In the genomic region with DNA sequence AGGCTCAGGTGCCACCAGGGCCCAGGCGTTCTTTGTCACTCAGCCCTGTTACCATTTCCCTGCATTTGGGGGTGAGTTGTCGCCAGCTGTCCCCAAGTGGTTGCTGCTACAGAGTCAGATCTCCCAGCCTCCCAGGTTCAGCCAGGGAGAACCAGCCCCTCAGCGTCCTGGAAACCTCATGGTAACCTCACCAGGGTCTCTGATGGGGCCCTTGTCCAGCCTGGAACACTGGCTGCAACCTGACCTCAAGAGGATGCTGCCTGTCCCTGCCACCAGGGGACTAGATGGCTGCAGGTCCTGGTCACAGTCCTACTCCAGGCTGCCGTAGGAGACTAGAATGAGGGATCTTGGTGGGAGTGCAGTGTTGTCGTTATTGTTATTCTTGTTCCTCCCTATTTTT, we compare ENCODE assay signal across 15 cellular contexts.
"Had no signal": no experiment of that assay in that cellular context is flagged by ENCODE, and none has a peak within 500 bp of the region (broad histone marks: within the 10 kb centered on the region; RNA-seq: fewer than 3 reads in every experiment).

No MANE protein-coding gene starts in this region.

- FAIRE-seq: keratinocyte, urothelium cell line had no signal

- H3K27ac ChIP-seq: hepatocyte, left ventricle myocardium inferior had no signal

- H3K9me3 Mint-ChIP-seq: activated CD4-positive, alpha-beta memory T cell treated with anti-CD3 and anti-CD28 coated beads, Interleukin-2, amount 10 ng/mL, durations not matched to agents 7 days and 5 days; activated naive CD8-positive, alpha-beta T cell treated with anti-CD3 and anti-CD28 coated beads for 36 hours; activated T-cell treated with anti-CD3 and anti-CD28 coated beads, Interleukin-2, amount 50 U/mL, for 24 hours; natural killer cell had no signal

- H3K4me3 ChIP-seq: hepatocyte, left ventricle myocardium inferior had no signal

- H3K4me3 Mint-ChIP-seq: activated CD4-positive, alpha-beta memory T cell treated with anti-CD3 and anti-CD28 coated beads, Interleukin-2, amount 10 ng/mL, durations not matched to agents 7 days and 5 days; activated naive CD8-positive, alpha-beta T cell treated with anti-CD3 and anti-CD28 coated beads for 36 hours; activated T-cell treated with anti-CD3 and anti-CD28 coated beads, Interleukin-2, amount 50 U/mL, for 24 hours; natural killer cell; T-helper 17 cell had no signal

- H3K4me1 Mint-ChIP-seq: activated CD4-positive, alpha-beta memory T cell treated with anti-CD3 and anti-CD28 coated beads, Interleukin-2, amount 10 ng/mL, durations not matched to agents 7 days and 5 days; activated naive CD8-positive, alpha-beta T cell treated with anti-CD3 and anti-CD28 coated beads for 36 hours; natural killer cell; T-helper 17 cell had no signal

- H3K36me3 ChIP-seq: left ventricle myocardium inferior had no signal

- H3K79me2 ChIP-seq: hepatocyte had no signal

- H2AFZ ChIP-seq: hepatocyte had no signal

- H3K4me2 ChIP-seq: hepatocyte had no signal

- DNase-seq: activated CD4-positive, alpha-beta memory T cell treated with anti-CD3 and anti-CD28 coated beads, Interleukin-2, amount 10 ng/mL, durations not matched to agents 7 days and 5 days; activated CD4-positive, alpha-beta T cell treated with anti-CD3 and anti-CD28 coated beads for 4 hours; activated gamma-delta T cell; activated naive CD8-positive, alpha-beta T cell treated with anti-CD3 and anti-CD28 coated beads for 36 hours; activated T-cell treated with anti-CD3 and anti-CD28 coated beads, Interleukin-2, amount 50 U/mL, for 24 hours; amygdala; cerebellar nuclear complex; left ventricle myocardium inferior; natural killer cell; stimulated activated CD4-positive, alpha-beta T cell treated with anti-CD3 and anti-CD28 coated beads, Interleukin-12 subunit alpha, Interleukin-12 subunit beta, amount 100 ng/mL, for 4 hours; stimulated activated CD4-positive, alpha-beta T cell treated with anti-CD3 and anti-CD28 coated beads, Interleukin-2, amount 100 ng/mL, for 24 hours; T-helper 17 cell had no signal

- H3K27ac Mint-ChIP-seq: activated CD4-positive, alpha-beta memory T cell treated with anti-CD3 and anti-CD28 coated beads, Interleukin-2, amount 10 ng/mL, durations not matched to agents 7 days and 5 days; activated naive CD8-positive, alpha-beta T cell treated with anti-CD3 and anti-CD28 coated beads for 36 hours; activated T-cell treated with anti-CD3 and anti-CD28 coated beads, Interleukin-2, amount 50 U/mL, for 24 hours; natural killer cell; T-helper 17 cell had no signal

- ATAC-seq: natural killer cell, T-helper 17 cell had no signal

- H3K36me3 Mint-ChIP-seq: activated naive CD8-positive, alpha-beta T cell treated with anti-CD3 and anti-CD28 coated beads for 36 hours; natural killer cell had no signal
